8 cellular contexts compared by ENCODE assay signal in the genomic region with DNA sequence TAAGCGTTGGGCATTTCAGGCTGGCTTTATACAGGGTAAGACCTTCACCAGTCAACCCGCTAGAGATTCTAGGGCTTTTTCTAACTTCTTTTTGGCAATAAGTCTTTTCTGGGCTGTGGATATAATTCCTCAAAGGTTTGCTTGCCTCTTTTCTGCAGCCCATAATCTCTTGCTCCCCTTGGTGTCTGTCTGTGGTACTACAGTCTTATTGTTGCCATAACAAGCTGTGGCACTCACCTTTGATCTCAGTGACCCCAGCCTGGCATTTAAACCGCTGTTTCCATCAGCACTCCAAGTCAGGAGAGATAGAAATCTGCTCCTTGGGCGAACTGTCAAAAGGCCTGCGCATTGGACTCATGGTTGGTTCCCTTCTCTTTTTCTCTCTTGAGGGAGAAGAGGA. TPM values are rescaled to one million over a fixed set of nuclear protein-coding genes. Genes with fewer than 3 reads are reported as not detected.
DNase-seq lines count a peak whose midpoint lies in the region; ATAC-seq and TF ChIP-seq lines count a peak whose summit lies in the region.

No MANE protein-coding gene starts in this region.

- no peaks in the 10 kb centered on the region for H3K9me3 ChIP-seq in esophagus squamous epithelium
- H3K9me3 ChIP-seq in transverse colon: no peaks in the 10 kb centered on the region

- no peak for TF ChIP-seq EP300 in transverse colon (IDR thresholded peaks at IDR 0.05; ENCODE audit: low read depth)

- H3K27ac ChIP-seq in esophagus squamous epithelium: no peak overlapping the region
- H3K27ac ChIP-seq in transverse colon: no peak overlapping the region

- H3K4me3 ChIP-seq in esophagus squamous epithelium (no peak overlapping the region), transverse colon (no peak overlapping the region)

- no peaks in the 10 kb centered on the region for H3K27me3 ChIP-seq in esophagus squamous epithelium
- no peaks in the 10 kb centered on the region for H3K27me3 ChIP-seq in transverse colon

- no peaks in the 10 kb centered on the region for H3K4me1 ChIP-seq in esophagus squamous epithelium
- no peaks in the 10 kb centered on the region for H3K4me1 ChIP-seq in transverse colon

- WGBS in esophagus squamous epithelium, 2 donors: 67 to 98% methylated on average over 4 to 5 of the region's 5 CpGs
- 74 to 84% methylated on average over 5 of the region's 5 CpGs for whole genome bisulfite sequencing in transverse colon (ENCODE audit: low coverage in 1 of 2), 2 donors

- peak; percentile 64 for DNase-seq in AG08396 (ENCODE audit: low spot score)
- DNase-seq in NOMO-1 (lab: John Stamatoyannopoulos, UW; ENCODE audit: unreplicated experiment in 2 of 2): peak; percentile 47 to 59
- DNase-seq in esophagus squamous epithelium (lab: John Stamatoyannopoulos, UW): no peak
- DNase-seq in transverse colon: no peak
- no peak for DNase-seq in NCI-H1436 treated with DMSO at 0.1 percent for 48 hours (lab: John Stamatoyannopoulos, UW)

- intact Hi-C loops in esophagus squamous epithelium (cut with DNase I) (no loop called here), transverse colon (cut with DNase I; ENCODE audit: low total_unique reads) (no loop called here)

- ATAC-seq in GM18502 (IDR thresholded peaks at IDR 0.05; ENCODE audit: poor library complexity, unreplicated experiment) (peak; percentile 75), HG03139 (IDR thresholded peaks at IDR 0.05; ENCODE audit: unreplicated experiment) (no peak), HG03135 (IDR thresholded peaks at IDR 0.05; ENCODE audit: unreplicated experiment) (no peak)

- in situ Hi-C loops in transverse colon (cut with MboI; ENCODE audit: low pct_ligation_motif_present in 1 of 4, low pct_unique_long_range_greater_than_20kb in 1 of 4, low sequenced_read_pairs in 3 of 4): no loop called here

- TF ChIP-seq CTCF in esophagus squamous epithelium (IDR thresholded peaks at IDR 0.05) (peak in 5 of 6 experiments; percentile 30 to 63 (median 43)), transverse colon (IDR thresholded peaks at IDR 0.05) (peak; percentile 38 to 54 (median 52))

- no peaks in the 10 kb centered on the region for H3K36me3 ChIP-seq in esophagus squamous epithelium
- no peaks in the 10 kb centered on the region for H3K36me3 ChIP-seq in transverse colon

- TF ChIP-seq POLR2A in esophagus squamous epithelium (IDR thresholded peaks at IDR 0.05) (no peak), transverse colon (IDR thresholded peaks at IDR 0.05) (no peak)

RNA-seq across cellular contexts. Expression of a gene that starts 14.5 kb away (rescaled TPM):
- total RNA-seq in esophagus squamous epithelium (10 to 100 TPM; 11.1 to 26.7 (median 21.4) TPM), transverse colon (10 to 100 TPM; 25.8 to 62.7 (median 48.6) TPM)

RNA-seq across cellular contexts. Expression of a gene that starts 57.6 kb away (rescaled TPM):
- not detected for total RNA-seq in esophagus squamous epithelium
- total RNA-seq in transverse colon: not detected

Comparison
In these comparisons a context has a peak if more than half of its experiments do, and no peak if none do; other contexts are left out.
1. DNase-seq: peak in AG08396 (single experiment) and NOMO-1 (2 of 2); none in esophagus squamous epithelium (single experiment), transverse colon (single experiment) and NCI-H1436 treated with DMSO at 0.1 percent for 48 hours (single experiment).